Comparison of ENCODE assay signal across 23 cellular contexts in genomic region chr2:219916261-219916660, GRCh38.
"Had no signal": no experiment of that assay in that cellular context is flagged by ENCODE, and none has a peak within 500 bp of the region (broad histone marks: within the 10 kb centered on the region; RNA-seq: fewer than 3 reads in every experiment).

No MANE protein-coding gene starts in this region.

- H3K36me3 ChIP-seq: prostate gland, thyroid gland, upper lobe of right lung had no signal

- H3K27ac Mint-ChIP-seq: activated CD4-positive, alpha-beta T cell treated with anti-CD3 and anti-CD28 coated beads, Interleukin-2, amount 10 ng/mL, durations not matched to agents 7 days and 5 days; activated CD8-positive, alpha-beta T cell treated with anti-CD3 and anti-CD28 coated beads for 36 hours; activated naive CD8-positive, alpha-beta T cell treated with anti-CD3 and anti-CD28 coated beads, Interleukin-2, amount 50 U/mL, for 24 hours; activated T-helper 1 cell treated with anti-CD3 and anti-CD28 coated beads, Interleukin-12 subunit alpha, Interleukin-12 subunit beta, Interleukin-2, Interleukin-4 antibody, amounts not matched to agents 30 ng/mL and 10 ng/mL and 1 ng/mL, durations not matched to agents 14 hours and 24 hours and 36 hours; dendritic cell treated with granulocyte-macrophage colony-stimulating factor and Interleukin-4, amounts not matched to agents 40 ng/mL and 50 ng/mL, for 4 days; immature natural killer cell had no signal

- H3K36me3 Mint-ChIP-seq: immature natural killer cell had no signal

- H3K4me3 Mint-ChIP-seq: activated CD4-positive, alpha-beta T cell treated with anti-CD3 and anti-CD28 coated beads, Interleukin-2, amount 10 ng/mL, durations not matched to agents 7 days and 5 days; activated CD8-positive, alpha-beta T cell treated with anti-CD3 and anti-CD28 coated beads for 36 hours; activated naive CD8-positive, alpha-beta T cell treated with anti-CD3 and anti-CD28 coated beads, Interleukin-2, amount 50 U/mL, for 24 hours; activated T-helper 1 cell treated with anti-CD3 and anti-CD28 coated beads, Interleukin-12 subunit alpha, Interleukin-12 subunit beta, Interleukin-2, Interleukin-4 antibody, amounts not matched to agents 30 ng/mL and 10 ng/mL and 1 ng/mL, durations not matched to agents 14 hours and 24 hours and 36 hours; dendritic cell treated with granulocyte-macrophage colony-stimulating factor and Interleukin-4, amounts not matched to agents 40 ng/mL and 50 ng/mL, for 4 days; immature natural killer cell had no signal

- H2AFZ ChIP-seq: hepatocyte had no signal

- H3K4me2 ChIP-seq: hepatocyte had no signal

- H3K27me3 ChIP-seq: body of pancreas, foreskin keratinocyte, thyroid gland, upper lobe of right lung had no signal

- H3K79me2 ChIP-seq: hepatocyte had no signal

- H3K27me3 Mint-ChIP-seq: activated CD4-positive, alpha-beta T cell treated with anti-CD3 and anti-CD28 coated beads, Interleukin-2, amount 10 ng/mL, durations not matched to agents 7 days and 5 days; activated naive CD8-positive, alpha-beta T cell treated with anti-CD3 and anti-CD28 coated beads, Interleukin-2, amount 50 U/mL, for 24 hours; dendritic cell treated with granulocyte-macrophage colony-stimulating factor and Interleukin-4, amounts not matched to agents 40 ng/mL and 50 ng/mL, for 4 days had no signal

- H3K4me3 ChIP-seq: body of pancreas, hepatocyte, prostate gland, thyroid gland, upper lobe of right lung had no signal

- H3K4me1 ChIP-seq: body of pancreas, foreskin keratinocyte, prostate gland, thyroid gland, upper lobe of right lung had no signal

- H3K9me3 Mint-ChIP-seq: activated CD4-positive, alpha-beta T cell treated with anti-CD3 and anti-CD28 coated beads, Interleukin-2, amount 10 ng/mL, durations not matched to agents 7 days and 5 days; activated CD8-positive, alpha-beta T cell treated with anti-CD3 and anti-CD28 coated beads for 36 hours; activated naive CD8-positive, alpha-beta T cell treated with anti-CD3 and anti-CD28 coated beads, Interleukin-2, amount 50 U/mL, for 24 hours; activated T-helper 1 cell treated with anti-CD3 and anti-CD28 coated beads, Interleukin-12 subunit alpha, Interleukin-12 subunit beta, Interleukin-2, Interleukin-4 antibody, amounts not matched to agents 30 ng/mL and 10 ng/mL and 1 ng/mL, durations not matched to agents 14 hours and 24 hours and 36 hours; dendritic cell treated with granulocyte-macrophage colony-stimulating factor and Interleukin-4, amounts not matched to agents 40 ng/mL and 50 ng/mL, for 4 days; immature natural killer cell had no signal

- ATAC-seq: activated CD4-positive, CD25-positive, alpha-beta regulatory T cell treated with anti-CD3 and anti-CD28 coated beads, Interleukin-2, amount 50 U/mL, for 24 hours; activated CD8-positive, alpha-beta T cell treated with anti-CD3 and anti-CD28 coated beads for 36 hours; activated naive CD8-positive, alpha-beta T cell treated with anti-CD3 and anti-CD28 coated beads, Interleukin-2, amount 50 U/mL, for 24 hours; body of pancreas; foreskin keratinocyte; left ventricle myocardium superior; right cardiac atrium; stimulated activated naive CD8-positive, alpha-beta T cell treated with anti-CD3 and anti-CD28 coated beads, Interleukin-15, Interleukin-2, amounts not matched to agents 100 U/mL and 50 U/mL, for 24 hours; upper lobe of right lung had no signal

- DNase-seq: activated CD4-positive, alpha-beta T cell treated with anti-CD3 and anti-CD28 coated beads, Interleukin-2, amount 10 ng/mL, durations not matched to agents 7 days and 5 days; activated CD8-positive, alpha-beta T cell treated with anti-CD3 and anti-CD28 coated beads for 36 hours; activated gamma-delta T cell; activated naive CD4-positive, alpha-beta T cell treated with anti-CD3 and anti-CD28 coated beads, Interleukin-2, amount 50 U/mL, for 16 hours; activated naive CD8-positive, alpha-beta T cell treated with anti-CD3 and anti-CD28 coated beads, Interleukin-2, amount 50 U/mL, for 24 hours; body of pancreas; effector memory CD4-positive, alpha-beta T cell; foreskin keratinocyte; glutamatergic neuron; immature natural killer cell; left ventricle myocardium superior; mammary epithelial cell; right cardiac atrium; stimulated activated CD4-positive, alpha-beta T cell treated with anti-CD3 and anti-CD28 coated beads, Interleukin-4, amount 100 ng/mL, for 4 hours; stimulated activated naive CD8-positive, alpha-beta T cell treated with anti-CD3 and anti-CD28 coated beads, Interleukin-15, Interleukin-2, amounts not matched to agents 100 U/mL and 50 U/mL, for 24 hours; thyroid gland; upper lobe of right lung had no signal

- H3K27ac ChIP-seq: body of pancreas, foreskin keratinocyte, hepatocyte, prostate gland, thyroid gland, upper lobe of right lung, VCaP had no signal

- H3K4me1 Mint-ChIP-seq: activated CD4-positive, alpha-beta T cell treated with anti-CD3 and anti-CD28 coated beads, Interleukin-2, amount 10 ng/mL, durations not matched to agents 7 days and 5 days; activated naive CD8-positive, alpha-beta T cell treated with anti-CD3 and anti-CD28 coated beads, Interleukin-2, amount 50 U/mL, for 24 hours; immature natural killer cell had no signal

- H3K9me3 ChIP-seq: body of pancreas, prostate gland, thyroid gland, upper lobe of right lung had no signal
